13 cellular contexts compared by ENCODE assay signal in genomic region chr4:155478336-155478825, GRCh38.
"Had no signal": no experiment of that assay in that cellular context is flagged by ENCODE, and none has a peak within 500 bp of the region (broad histone marks: within the 10 kb centered on the region; RNA-seq: fewer than 3 reads in every experiment).

No MANE protein-coding gene starts in this region.

- H3K27me3 ChIP-seq: right lobe of liver, spleen had no signal

- H3K36me3 ChIP-seq: right lobe of liver, spleen had no signal

- FAIRE-seq: kidney had no signal

- DNase-seq: activated CD4-positive, alpha-beta memory T cell treated with anti-CD3 and anti-CD28 coated beads for 36 hours; activated gamma-delta T cell treated with Interleukin-2 at 50 U/mL for 16 hours; activated T-cell treated with anti-CD3 and anti-CD28 coated beads, Interleukin-2, amount 50 U/mL, for 48 hours; dermis blood vessel endothelial cell; kidney; left ventricle myocardium superior; mesenchymal stem cell; psoas muscle; right lobe of liver; spleen; stimulated activated CD4-positive, alpha-beta T cell treated with anti-CD3 and anti-CD28 coated beads, Interleukin-1b, Interleukin-23, amount 100 ng/mL, for 48 hours; stimulated activated naive B cell treated with anti-CD40 and anti-IgM and Interleukin-4, amounts not matched to agents 10 μg/mL and 1 μg/mL and 100 μg/mL, for 72 hours had no signal

- ATAC-seq: esophagus mucosa; left ventricle myocardium superior; psoas muscle; stimulated activated naive B cell treated with anti-CD40 and anti-IgM and Interleukin-4, amounts not matched to agents 10 μg/mL and 1 μg/mL and 100 μg/mL, for 72 hours had no signal

- H3K27ac ChIP-seq: psoas muscle, right lobe of liver, spleen had no signal

- H3K4me3 ChIP-seq: psoas muscle, right lobe of liver, spleen had no signal

- H3K9me3 ChIP-seq: psoas muscle, right lobe of liver, spleen had no signal

- H3K4me1 ChIP-seq: psoas muscle, right lobe of liver, spleen had no signal
